In the genomic region with DNA sequence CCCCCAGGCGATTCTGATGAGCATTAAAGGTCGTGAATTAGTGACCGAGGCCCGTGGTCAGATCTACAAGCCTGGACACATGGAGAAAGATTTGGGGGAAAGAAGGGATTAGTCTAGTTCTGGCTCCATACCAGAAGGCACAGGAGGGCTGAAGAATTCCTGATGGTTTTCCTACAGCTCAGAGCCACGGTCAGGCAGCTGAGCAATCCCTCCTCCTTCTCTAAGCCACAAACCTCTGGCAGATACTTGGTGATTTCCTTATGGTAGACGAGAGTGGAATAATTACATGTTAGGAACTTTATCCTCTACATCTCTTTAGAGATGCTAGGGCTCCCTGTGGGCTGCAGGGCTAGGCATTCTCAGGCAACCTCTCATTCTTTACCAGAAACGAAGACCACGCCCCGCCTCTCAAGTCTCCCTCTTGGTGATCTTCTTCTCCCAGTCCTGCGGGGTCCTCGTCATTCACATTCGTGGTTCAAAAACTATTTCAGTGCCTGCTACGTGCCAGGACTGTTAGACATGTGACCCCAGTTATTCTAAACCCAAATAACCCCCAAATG, we compare ENCODE assay signal across 14 cellular contexts. TPM values are rescaled to one million over a fixed set of nuclear protein-coding genes. Genes with fewer than 3 reads are reported as not detected.
DNase-seq lines count a peak whose midpoint lies in the region; ATAC-seq lines count a peak whose summit lies in the region.
"Had no signal": no experiment of that assay in that cellular context is flagged by ENCODE, and none has a peak within 500 bp of the region (broad histone marks: within the 10 kb centered on the region; RNA-seq: fewer than 3 reads in every experiment).

No MANE protein-coding gene starts in this region.

- peaks cover 0 to 3% of the 10 kb centered on the region in 2 donors for H3K27me3 Mint-ChIP-seq in T-cell

- no peak overlapping the region for H3K27ac Mint-ChIP-seq in T-cell
- H3K27ac Mint-ChIP-seq: B cell; CD4-positive, CD25-positive, alpha-beta regulatory T cell; CD8-positive, alpha-beta T cell had no signal

- H3K9me3 Mint-ChIP-seq in T-cell = no peaks in the 10 kb centered on the region
- H3K9me3 Mint-ChIP-seq: CD8-positive, alpha-beta T cell had no signal

- H3K4me1 Mint-ChIP-seq in T-cell = no peaks in the 10 kb centered on the region
- H3K4me1 Mint-ChIP-seq: B cell; CD4-positive, CD25-positive, alpha-beta regulatory T cell had no signal

- POLR2A ChIA-PET in T-cell (lab: Charles Lee) = no interaction called here

- peak; percentile 3 for DNase-seq in NCI-H2227 treated with DMSO at 0.1 percent for 48 hours (lab: John Stamatoyannopoulos, UW)
- no peak for DNase-seq in NCI-H2227 (lab: John Stamatoyannopoulos, UW; ENCODE audit: unreplicated experiment)
- peak; percentile 7 for DNase-seq in NCI-H226
- DNase-seq in astrocyte of the hippocampus (ENCODE audit: low read depth, low spot score) = peak; percentile 10
- no peak for DNase-seq in effector CD4-positive, alpha-beta T cell
- no peak for DNase-seq in DMS53 (lab: John Stamatoyannopoulos, UW)
- DNase-seq in T-cell = no peak
- DNase-seq: CD4-positive, CD25-positive, alpha-beta regulatory T cell; CD8-positive, alpha-beta T cell; DMS 273 treated with DMSO at 0.1 percent for 48 hours; DMS79 treated with DMSO at 0.1 percent for 48 hours; H7; HCEC 1CT had no signal

- ATAC-seq in T-cell (replicated peaks in 1 of 4) = no peak
- ATAC-seq: CD8-positive, alpha-beta T cell had no signal

- CTCF ChIA-PET in T-cell (lab: Charles Lee) = no interaction called here

- H3K36me3 Mint-ChIP-seq in T-cell = no peaks in the 10 kb centered on the region
- H3K36me3 Mint-ChIP-seq: CD4-positive, CD25-positive, alpha-beta regulatory T cell; CD8-positive, alpha-beta T cell had no signal

- no peak overlapping the region for H3K4me3 Mint-ChIP-seq in T-cell
- H3K4me3 Mint-ChIP-seq: B cell; CD4-positive, CD25-positive, alpha-beta regulatory T cell; CD8-positive, alpha-beta T cell had no signal

RNA-seq across cellular contexts. Expression of gene ZBTB18, which starts 20.5 kb away (rescaled TPM):
- 10 to 100 TPM; 41.2 to 58.4 (median 52.4) TPM for total RNA-seq in T-cell

Comparison
In these comparisons a context has a peak if more than half of its experiments do, and no peak if none do; other contexts are left out.
1. DNase-seq: peak in NCI-H2227 treated with DMSO at 0.1 percent for 48 hours (single experiment), NCI-H226 (single experiment) and astrocyte of the hippocampus (single experiment); none in NCI-H2227 (single experiment), effector CD4-positive, alpha-beta T cell (single experiment), DMS53 (single experiment) and T-cell (0 of 34).